Comparison of ENCODE assay signal across 8 cellular contexts in genomic region chr13:27481766-27482165, GRCh38. TPM values are rescaled to one million over a fixed set of nuclear protein-coding genes. Genes with fewer than 3 reads are reported as not detected.
A peak's percentile ranks its signal among the peaks of the same experiment; 100 is the strongest.
DNase-seq lines count a peak whose midpoint lies in the region; ATAC-seq and TF ChIP-seq lines count a peak whose summit lies in the region.

No MANE protein-coding gene starts in this region.

- DNase-seq in NCI-H2029 treated with DMSO at 0.1 percent for 48 hours (lab: John Stamatoyannopoulos, UW) = peak; percentile 4
- DNase-seq in NCI-H2029 (lab: John Stamatoyannopoulos, UW) = no peak
- peak; percentile 24 for DNase-seq in MM.1S
- DNase-seq in activated CD4-positive, alpha-beta memory T cell treated with anti-CD3 and anti-CD28 coated beads, Interleukin-2, amount 10 ng/mL, durations not matched to agents 7 days and 5 days = peak; percentile 47
- peak; percentile 25 for DNase-seq in left ventricle myocardium inferior
- DNase-seq in stimulated activated CD4-positive, alpha-beta T cell treated with anti-CD3 and anti-CD28 coated beads, Interleukin-12 subunit alpha, Interleukin-12 subunit beta, amount 100 ng/mL, for 48 hours (ENCODE audit: low read depth in 2 of 3, low spot score in 1 of 3) = peak; percentile 6 to 38 (median 8)

- H3K27ac Mint-ChIP-seq in activated CD4-positive, alpha-beta memory T cell treated with anti-CD3 and anti-CD28 coated beads, Interleukin-2, amount 10 ng/mL, durations not matched to agents 7 days and 5 days = no peak overlapping the region

- H4K20me1 ChIP-seq in MM.1S (ENCODE audit: insufficient read depth, low read length) = no peaks in the 10 kb centered on the region

- POLR2A ChIA-PET in activated CD4-positive, alpha-beta memory T cell treated with anti-CD3 and anti-CD28 coated beads, Interleukin-2, amount 10 ng/mL, durations not matched to agents 7 days and 5 days (lab: Charles Lee) = no interaction called here

- H3K4me1 ChIP-seq in MM.1S (ENCODE audit: low read length) (0 out of 2 replicates have a peak, but pooled peaks cover 4% of the 10 kb centered on the region), left ventricle myocardium inferior (no peaks in the 10 kb centered on the region)

- ATAC-seq in HG03196 (IDR thresholded peaks at IDR 0.05; ENCODE audit: unreplicated experiment) (no peak), GM18498 (IDR thresholded peaks at IDR 0.05; ENCODE audit: unreplicated experiment) (no peak)

- no peaks in the 10 kb centered on the region for H3F3A ChIP-seq in MM.1S (ENCODE audit: insufficient read depth, low read length)

- H3K9me2 ChIP-seq in MM.1S (replicated peaks; ENCODE audit: insufficient read depth, low read length) = no peaks in the 10 kb centered on the region

- no peaks in the 10 kb centered on the region for H3K36me3 Mint-ChIP-seq in activated CD4-positive, alpha-beta memory T cell treated with anti-CD3 and anti-CD28 coated beads, Interleukin-2, amount 10 ng/mL, durations not matched to agents 7 days and 5 days (ENCODE audit: low read depth)

- H2AFZ ChIP-seq in MM.1S (ENCODE audit: low read length) = no peak overlapping the region

- no peaks in the 10 kb centered on the region for H3K79me2 ChIP-seq in MM.1S (ENCODE audit: low read length)

- intact Hi-C loops in left ventricle myocardium inferior (cut with micrococcal nuclease) = no loop called here

- H3K9ac ChIP-seq in MM.1S (ENCODE audit: low read length) = no peak overlapping the region

- no peak overlapping the region for H3K4me3 ChIP-seq in MM.1S (ENCODE audit: low read length)
- no peak overlapping the region for H3K4me3 ChIP-seq in left ventricle myocardium inferior

- H3K4me1 Mint-ChIP-seq in activated CD4-positive, alpha-beta memory T cell treated with anti-CD3 and anti-CD28 coated beads, Interleukin-2, amount 10 ng/mL, durations not matched to agents 7 days and 5 days = peaks cover 15% of the 10 kb centered on the region

- H3K4me3 Mint-ChIP-seq in activated CD4-positive, alpha-beta memory T cell treated with anti-CD3 and anti-CD28 coated beads, Interleukin-2, amount 10 ng/mL, durations not matched to agents 7 days and 5 days = no peak overlapping the region

- no peaks in the 10 kb centered on the region for H3K9me3 Mint-ChIP-seq in activated CD4-positive, alpha-beta memory T cell treated with anti-CD3 and anti-CD28 coated beads, Interleukin-2, amount 10 ng/mL, durations not matched to agents 7 days and 5 days

- H3K27ac ChIP-seq in MM.1S (ENCODE audit: low read length) = no peak overlapping the region
- H3K27ac ChIP-seq in left ventricle myocardium inferior (replicated peaks) = no peak overlapping the region

- H3K4me2 ChIP-seq in MM.1S (ENCODE audit: low read depth, low read length) = no peak overlapping the region

- no peaks in the 10 kb centered on the region for H3K36me3 ChIP-seq in MM.1S (replicated peaks; ENCODE audit: insufficient read depth, low read length)
- H3K36me3 ChIP-seq in left ventricle myocardium inferior = no peaks in the 10 kb centered on the region

- no peaks in the 10 kb centered on the region for H3K9me3 ChIP-seq in MM.1S (replicated peaks; ENCODE audit: insufficient read depth, low read length)
- peaks cover 7% of the 10 kb centered on the region for H3K9me3 ChIP-seq in left ventricle myocardium inferior (replicated peaks)

- CTCF ChIA-PET in activated CD4-positive, alpha-beta memory T cell treated with anti-CD3 and anti-CD28 coated beads, Interleukin-2, amount 10 ng/mL, durations not matched to agents 7 days and 5 days (lab: Charles Lee) = interaction anchor here (0.7 kb wide), 1 partner anchor 345 kb away, joined by 4 read pairs; no protein-coding TSS in a partner anchor

- H3K27me3 ChIP-seq in MM.1S (replicated peaks; ENCODE audit: insufficient read depth, low read length) = no peaks in the 10 kb centered on the region
- H3K27me3 ChIP-seq in left ventricle myocardium inferior (ENCODE audit: low read depth) = peaks cover 8% of the 10 kb centered on the region

- H3K27me3 Mint-ChIP-seq in activated CD4-positive, alpha-beta memory T cell treated with anti-CD3 and anti-CD28 coated beads, Interleukin-2, amount 10 ng/mL, durations not matched to agents 7 days and 5 days = no peaks in the 10 kb centered on the region

- peak; percentile 62 for TF ChIP-seq CTCF in MM.1S (IDR thresholded peaks at IDR 0.05; ENCODE audit: low read length)
- TF ChIP-seq CTCF in left ventricle myocardium inferior (IDR thresholded peaks at IDR 0.05; ENCODE audit: borderline replicate concordance) = peak; percentile 65

RNA-seq across cellular contexts. Expression of gene MTIF3, which starts 31.4 kb away (rescaled TPM):
- 10 to 100 TPM; 61.6 to 61.8 TPM for total RNA-seq in activated CD4-positive, alpha-beta memory T cell treated with anti-CD3 and anti-CD28 coated beads, Interleukin-2, amount 10 ng/mL, durations not matched to agents 7 days and 5 days
- 140 TPM for total RNA-seq in left ventricle myocardium inferior

RNA-seq across cellular contexts. Expression of gene GTF3A, which starts 57.3 kb away (rescaled TPM):
- 100 to 1,000 TPM; 187 to 189 TPM for total RNA-seq in activated CD4-positive, alpha-beta memory T cell treated with anti-CD3 and anti-CD28 coated beads, Interleukin-2, amount 10 ng/mL, durations not matched to agents 7 days and 5 days
- 176 TPM for total RNA-seq in left ventricle myocardium inferior
